22 cellular contexts compared by ENCODE assay signal in the genomic region with DNA sequence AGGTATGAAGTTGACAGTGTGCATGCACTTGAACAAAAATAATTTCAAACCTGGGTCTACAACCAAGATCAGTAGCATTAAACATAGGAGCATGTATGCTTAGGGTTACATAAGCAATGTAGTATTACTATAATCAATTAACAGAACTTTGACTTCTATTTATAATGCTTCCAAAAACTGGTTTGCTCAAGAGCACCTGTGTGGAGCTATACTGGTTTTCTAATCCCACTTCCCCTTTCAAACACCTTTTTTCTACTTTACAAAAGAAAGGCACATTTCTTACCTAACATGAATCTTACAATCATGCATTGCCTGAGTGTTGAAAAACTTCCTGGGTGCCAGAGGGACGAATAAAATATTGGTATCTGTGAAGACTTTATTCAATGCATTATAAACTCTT.
DNase-seq lines count a peak whose midpoint lies in the region; ATAC-seq and TF ChIP-seq lines count a peak whose summit lies in the region.
"Had no signal": no experiment of that assay in that cellular context is flagged by ENCODE, and none has a peak within 500 bp of the region (broad histone marks: within the 10 kb centered on the region; RNA-seq: fewer than 3 reads in every experiment).

No MANE protein-coding gene starts in this region.

- H3K36me3 Mint-ChIP-seq in activated CD8-positive, alpha-beta T cell treated with anti-CD3 and anti-CD28 coated beads for 36 hours (ENCODE audit: low read depth) = no peaks in the 10 kb centered on the region
- no peaks in the 10 kb centered on the region for H3K36me3 Mint-ChIP-seq in CD14-positive monocyte
- H3K36me3 Mint-ChIP-seq: CD8-positive, alpha-beta T cell had no signal

- H3K4me2 ChIP-seq in OCI-LY3 (ENCODE audit: low read length) = peak overlapping the region; percentile 38
- H3K4me2 ChIP-seq: GM23338 had no signal

- no peak overlapping the region for H3K4me3 Mint-ChIP-seq in activated CD8-positive, alpha-beta T cell treated with anti-CD3 and anti-CD28 coated beads for 36 hours
- no peak overlapping the region for H3K4me3 Mint-ChIP-seq in CD14-positive monocyte
- H3K4me3 Mint-ChIP-seq: activated T-helper 1 cell treated with anti-CD3 and anti-CD28 coated beads, Interleukin-12 subunit alpha, Interleukin-12 subunit beta, Interleukin-2, Interleukin-4 antibody, amounts not matched to agents 30 ng/mL and 10 ng/mL and 1 ng/mL, durations not matched to agents 14 hours and 24 hours and 36 hours; CD8-positive, alpha-beta T cell; GM23338; IgD-negative memory B cell; T-helper 2 cell treated with Interferon-gamma antibody and Interleukin-4, amounts not matched to agents 5 μg/mL and 100 μg/mL, for 36 hours had no signal

- H3K36me3 ChIP-seq in OCI-LY3 (replicated peaks; ENCODE audit: low read depth, low read length) = no peaks in the 10 kb centered on the region
- H3K36me3 ChIP-seq: gastroesophageal sphincter, pancreas had no signal

- H3K27ac ChIP-seq in OCI-LY3 (ENCODE audit: low read length) = no peak overlapping the region
- H3K27ac ChIP-seq: gastroesophageal sphincter, pancreas had no signal

- H3K79me2 ChIP-seq in OCI-LY3 (ENCODE audit: low read length) = no peaks in the 10 kb centered on the region

- CTCF ChIA-PET in activated CD8-positive, alpha-beta T cell treated with anti-CD3 and anti-CD28 coated beads for 36 hours (lab: Charles Lee) = no interaction called here

- no peaks in the 10 kb centered on the region for H3K4me1 Mint-ChIP-seq in activated CD8-positive, alpha-beta T cell treated with anti-CD3 and anti-CD28 coated beads for 36 hours (ENCODE audit: low read depth)
- peaks cover 6% of the 10 kb centered on the region for H3K4me1 Mint-ChIP-seq in CD14-positive monocyte

- H3K4me1 ChIP-seq in OCI-LY3 (ENCODE audit: low read length) = peaks cover 29% of the 10 kb centered on the region
- H3K4me1 ChIP-seq: gastroesophageal sphincter, pancreas had no signal

- H3K9me3 ChIP-seq in OCI-LY3 (ENCODE audit: insufficient read depth, low read length) = no peaks in the 10 kb centered on the region
- H3K9me3 ChIP-seq: gastroesophageal sphincter, pancreas had no signal

- no peak overlapping the region for H3K9ac ChIP-seq in OCI-LY3 (ENCODE audit: low read length)

- POLR2A ChIA-PET in activated CD8-positive, alpha-beta T cell treated with anti-CD3 and anti-CD28 coated beads for 36 hours (lab: Charles Lee) = no interaction called here

- no peak overlapping the region for H3K27ac Mint-ChIP-seq in activated CD8-positive, alpha-beta T cell treated with anti-CD3 and anti-CD28 coated beads for 36 hours
- no peak overlapping the region for H3K27ac Mint-ChIP-seq in CD14-positive monocyte
- H3K27ac Mint-ChIP-seq: activated T-helper 1 cell treated with anti-CD3 and anti-CD28 coated beads, Interleukin-12 subunit alpha, Interleukin-12 subunit beta, Interleukin-2, Interleukin-4 antibody, amounts not matched to agents 30 ng/mL and 10 ng/mL and 1 ng/mL, durations not matched to agents 14 hours and 24 hours and 36 hours; CD8-positive, alpha-beta T cell; GM23338; IgD-negative memory B cell; T-helper 2 cell treated with Interferon-gamma antibody and Interleukin-4, amounts not matched to agents 5 μg/mL and 100 μg/mL, for 36 hours had no signal

- no peaks in the 10 kb centered on the region for H3K9me3 Mint-ChIP-seq in activated CD8-positive, alpha-beta T cell treated with anti-CD3 and anti-CD28 coated beads for 36 hours
- H3K9me3 Mint-ChIP-seq in CD14-positive monocyte = peaks cover 0 to 3% (median 0%) of the 10 kb centered on the region in 7 donors
- H3K9me3 Mint-ChIP-seq: activated T-helper 1 cell treated with anti-CD3 and anti-CD28 coated beads, Interleukin-12 subunit alpha, Interleukin-12 subunit beta, Interleukin-2, Interleukin-4 antibody, amounts not matched to agents 30 ng/mL and 10 ng/mL and 1 ng/mL, durations not matched to agents 14 hours and 24 hours and 36 hours; CD8-positive, alpha-beta T cell; GM23338; IgD-negative memory B cell; T-helper 2 cell treated with Interferon-gamma antibody and Interleukin-4, amounts not matched to agents 5 μg/mL and 100 μg/mL, for 36 hours had no signal

- ATAC-seq in GM18868 (IDR thresholded peaks at IDR 0.05; ENCODE audit: unreplicated experiment) (peak; percentile 58), GM21526 (IDR thresholded peaks at IDR 0.05; ENCODE audit: low FRiP score, unreplicated experiment) (peak; percentile 81), HG03064 (IDR thresholded peaks at IDR 0.05; ENCODE audit: low read depth, unreplicated experiment) (peak; percentile 84)
- no peak for ATAC-seq in activated CD8-positive, alpha-beta T cell treated with anti-CD3 and anti-CD28 coated beads for 36 hours
- ATAC-seq: CD8-positive, alpha-beta T cell; gastroesophageal sphincter; GM23338; left ventricle myocardium superior; pancreas; PC-3 had no signal

- no peaks in the 10 kb centered on the region for H4K20me1 ChIP-seq in OCI-LY3 (ENCODE audit: insufficient read depth, low read length)

- no peak for TF ChIP-seq CTCF in OCI-LY3 (IDR thresholded peaks at IDR 0.05; ENCODE audit: low read depth, low read length)
- no peak for TF ChIP-seq CTCF in activated CD8-positive, alpha-beta T cell treated with anti-CD3 and anti-CD28 coated beads for 36 hours (IDR thresholded peaks at IDR 0.05)
- TF ChIP-seq CTCF in CD14-positive monocyte (IDR thresholded peaks at IDR 0.05) = no peak

- no peaks in the 10 kb centered on the region for H3K27me3 Mint-ChIP-seq in activated CD8-positive, alpha-beta T cell treated with anti-CD3 and anti-CD28 coated beads for 36 hours
- H3K27me3 Mint-ChIP-seq in CD14-positive monocyte (ENCODE audit: low read depth in 3 of 3) = no peaks in the 10 kb centered on the region
- H3K27me3 Mint-ChIP-seq: IgD-negative memory B cell had no signal

- DNase-seq in D341Med (ENCODE audit: low spot score) (no peak), CD14-positive monocyte (ENCODE audit: low spot score) (no peak)
- DNase-seq in activated CD8-positive, alpha-beta T cell treated with anti-CD3 and anti-CD28 coated beads for 36 hours = no peak
- DNase-seq in stimulated activated CD4-positive, alpha-beta T cell treated with anti-CD3 and anti-CD28 coated beads, Interleukin-12 subunit alpha, Interleukin-12 subunit beta, amount 100 ng/mL, for 4 hours = no peak
- DNase-seq: activated CD4-positive, CD25-positive, alpha-beta regulatory T cell; activated CD8-positive, alpha-beta memory T cell treated with anti-CD3 and anti-CD28 coated beads for 24 hours; CD8-positive, alpha-beta T cell; left ventricle myocardium superior; NCI-H2029 treated with DMSO at 0.1 percent for 48 hours; NCI-H510A treated with DMSO at 0.1 percent for 48 hours; pancreas; PC-3; stimulated activated CD4-positive, alpha-beta T cell treated with anti-CD3 and anti-CD28 coated beads, Interleukin-2, amount 100 ng/mL, for 48 hours had no signal

- H3K27me3 ChIP-seq in OCI-LY3 (ENCODE audit: low read depth, low read length) = no peaks in the 10 kb centered on the region
- H3K27me3 ChIP-seq: gastroesophageal sphincter, pancreas had no signal

- intact Hi-C loops in activated CD8-positive, alpha-beta T cell treated with anti-CD3 and anti-CD28 coated beads for 36 hours (cut with micrococcal nuclease) = no loop called here
- intact Hi-C loops in CD14-positive monocyte (cut with micrococcal nuclease) = no loop called here

- H2AFZ ChIP-seq in OCI-LY3 (ENCODE audit: low read depth, low read length) = no peak overlapping the region
- H2AFZ ChIP-seq: GM23338 had no signal

- no peak overlapping the region for H3K4me3 ChIP-seq in OCI-LY3 (ENCODE audit: low read length)
- H3K4me3 ChIP-seq: gastroesophageal sphincter, GM23338, pancreas had no signal
